9 cellular contexts compared by ENCODE assay signal in genomic region chr19:42512743-42513304, GRCh38. TPM values are rescaled to one million over a fixed set of nuclear protein-coding genes. Genes with fewer than 3 reads are reported as not detected.
A peak's percentile ranks its signal among the peaks of the same experiment; 100 is the strongest.
DNase-seq lines count a peak whose midpoint lies in the region; ATAC-seq and TF ChIP-seq lines count a peak whose summit lies in the region.
"Had no signal": no experiment of that assay in that cellular context is flagged by ENCODE, and none has a peak within 500 bp of the region (broad histone marks: within the 10 kb centered on the region; RNA-seq: fewer than 3 reads in every experiment).

No MANE protein-coding gene starts in this region.

- no peak overlapping the region for H3K9ac ChIP-seq in BLaER1 treated with 17β-estradiol and CSF1 and Interleukin-3, amounts not matched to agents 10 nM and 100 nM
- H3K9ac ChIP-seq in trophoblast cell (ENCODE audit: low read length): no peak overlapping the region

- H2BK120ac ChIP-seq in trophoblast cell (ENCODE audit: insufficient read depth, low read length, poor library complexity): no peak overlapping the region

- H4K91ac ChIP-seq in trophoblast cell (ENCODE audit: low read depth, low read length): no peak overlapping the region

- H3K23ac ChIP-seq in trophoblast cell (ENCODE audit: low read length): no peak overlapping the region

- no peak overlapping the region for H2AFZ ChIP-seq in trophoblast cell (ENCODE audit: insufficient read depth, low read length, poor library complexity)

- no peak overlapping the region for H3K4me3 ChIP-seq in BLaER1 treated with 17β-estradiol and CSF1 and Interleukin-3, amounts not matched to agents 10 nM and 100 nM
- no peak overlapping the region for H3K4me3 ChIP-seq in trophoblast cell (ENCODE audit: low read depth, low read length)

- no CpG with 5 or more reads among the region's 10 CpGs for WGBS in trophoblast cell (ENCODE audit: extremely low coverage, insufficient coverage, insufficient read length)

- no peak overlapping the region for H3K4ac ChIP-seq in trophoblast cell (ENCODE audit: low read depth, low read length)

- peak; percentile 47 for ATAC-seq in GM18868 (IDR thresholded peaks at IDR 0.05; ENCODE audit: unreplicated experiment)
- peak; percentile 72 for ATAC-seq in HG02623 (IDR thresholded peaks at IDR 0.05; ENCODE audit: unreplicated experiment)
- ATAC-seq in GM21367 (IDR thresholded peaks at IDR 0.05; ENCODE audit: unreplicated experiment): no peak
- no peak for ATAC-seq in GM21526 (IDR thresholded peaks at IDR 0.05; ENCODE audit: low FRiP score, unreplicated experiment)

- no peak overlapping the region for H4K12ac ChIP-seq in trophoblast cell (ENCODE audit: low read depth, low read length)

- no peak overlapping the region for H2AK5ac ChIP-seq in trophoblast cell (ENCODE audit: low read length)

- H3K14ac ChIP-seq in trophoblast cell (ENCODE audit: low read length): no peak overlapping the region

- H4K8ac ChIP-seq in trophoblast cell (ENCODE audit: low read depth, low read length): no peak overlapping the region

- H3K18ac ChIP-seq in trophoblast cell (ENCODE audit: low read length): no peak overlapping the region

- H3K9me3 ChIP-seq in BLaER1 treated with 17β-estradiol and CSF1 and Interleukin-3, amounts not matched to agents 10 nM and 100 nM (replicated peaks in 1 of 11): peaks cover 0 to 15% (median 7%) of the 10 kb centered on the region in 11 experiments; a peak in 14 of 22 replicates
- H3K9me3 ChIP-seq in trophoblast cell (ENCODE audit: insufficient read depth, low read depth, low read length): no peaks in the 10 kb centered on the region

- H3K27me3 ChIP-seq in BLaER1 treated with 17β-estradiol and CSF1 and Interleukin-3, amounts not matched to agents 10 nM and 100 nM: no peaks in the 10 kb centered on the region
- no peaks in the 10 kb centered on the region for H3K27me3 ChIP-seq in trophoblast cell (ENCODE audit: insufficient read depth, low read length)

- 0 out of 22 replicates have a peak, but pooled peaks cover 0 to 1% (median 0%) of the 10 kb centered on the region in 11 experiments for H4K20me1 ChIP-seq in BLaER1 treated with 17β-estradiol and CSF1 and Interleukin-3, amounts not matched to agents 10 nM and 100 nM

- H2BK12ac ChIP-seq in trophoblast cell (ENCODE audit: low read length): no peak overlapping the region

- H3K79me1 ChIP-seq in trophoblast cell (ENCODE audit: low read length): no peaks in the 10 kb centered on the region

- H3K27ac ChIP-seq in BLaER1 treated with 17β-estradiol and CSF1 and Interleukin-3, amounts not matched to agents 10 nM and 100 nM: no peak overlapping the region
- H3K27ac ChIP-seq in trophoblast cell (ENCODE audit: low read depth, low read length): no peak overlapping the region

- TF ChIP-seq POLR2A in Raji (IDR thresholded peaks at IDR 0.05; ENCODE audit: insufficient read depth, low read depth, low read length): peak; percentile 45; the same call in 1 of the 2 replicates

- peak overlapping the region in 8 of 11 experiments; percentile 0 to 41 (median 19); a peak in 10 of 22 replicates for H3K4me2 ChIP-seq in BLaER1 treated with 17β-estradiol and CSF1 and Interleukin-3, amounts not matched to agents 10 nM and 100 nM
- no peak overlapping the region for H3K4me2 ChIP-seq in trophoblast cell (ENCODE audit: low read length)

- no peak overlapping the region for H2BK5ac ChIP-seq in trophoblast cell (ENCODE audit: low read depth, low read length, poor library complexity)

- DNase-seq in central memory CD4-positive, alpha-beta T cell: no peak
- DNase-seq in trophoblast cell: no peak
- DNase-seq: KG1 had no signal

- no peaks in the 10 kb centered on the region for H3K79me2 ChIP-seq in trophoblast cell (ENCODE audit: control insufficient read depth, insufficient read depth, low read length, poor library complexity)

- peaks cover 5 to 60% (median 36%) of the 10 kb centered on the region in 10 experiments for H3K4me1 ChIP-seq in BLaER1 treated with 17β-estradiol and CSF1 and Interleukin-3, amounts not matched to agents 10 nM and 100 nM
- peaks cover 0 to 2% of the 10 kb centered on the region in 2 experiments for H3K4me1 ChIP-seq in trophoblast cell (ENCODE audit: control insufficient read depth in 1 of 2, insufficient read depth in 2 of 2, low read length in 2 of 2)

- H3K36me3 ChIP-seq in BLaER1 treated with 17β-estradiol and CSF1 and Interleukin-3, amounts not matched to agents 10 nM and 100 nM: peaks cover 0 to 99% (median 61%) of the 10 kb centered on the region in 11 experiments; a peak in 15 of 22 replicates
- no peaks in the 10 kb centered on the region for H3K36me3 ChIP-seq in trophoblast cell (ENCODE audit: control insufficient read depth in 1 of 2, insufficient read depth in 2 of 2, low read length in 2 of 2)

RNA-seq across cellular contexts. Expression of gene CEACAM1, which starts 15.5 kb away (rescaled TPM):
- polyA plus RNA-seq in trophoblast cell (2013): 19.0 and 21.0 TPM in 2 replicates

Comparison
In these comparisons a context has a peak if more than half of its experiments do, and no peak if none do; other contexts are left out.
1. ATAC-seq: peak in GM18868 (single experiment) and HG02623 (single experiment); none in GM21367 (single experiment) and GM21526 (single experiment).